8 cellular contexts compared by ENCODE assay signal in the genomic region with DNA sequence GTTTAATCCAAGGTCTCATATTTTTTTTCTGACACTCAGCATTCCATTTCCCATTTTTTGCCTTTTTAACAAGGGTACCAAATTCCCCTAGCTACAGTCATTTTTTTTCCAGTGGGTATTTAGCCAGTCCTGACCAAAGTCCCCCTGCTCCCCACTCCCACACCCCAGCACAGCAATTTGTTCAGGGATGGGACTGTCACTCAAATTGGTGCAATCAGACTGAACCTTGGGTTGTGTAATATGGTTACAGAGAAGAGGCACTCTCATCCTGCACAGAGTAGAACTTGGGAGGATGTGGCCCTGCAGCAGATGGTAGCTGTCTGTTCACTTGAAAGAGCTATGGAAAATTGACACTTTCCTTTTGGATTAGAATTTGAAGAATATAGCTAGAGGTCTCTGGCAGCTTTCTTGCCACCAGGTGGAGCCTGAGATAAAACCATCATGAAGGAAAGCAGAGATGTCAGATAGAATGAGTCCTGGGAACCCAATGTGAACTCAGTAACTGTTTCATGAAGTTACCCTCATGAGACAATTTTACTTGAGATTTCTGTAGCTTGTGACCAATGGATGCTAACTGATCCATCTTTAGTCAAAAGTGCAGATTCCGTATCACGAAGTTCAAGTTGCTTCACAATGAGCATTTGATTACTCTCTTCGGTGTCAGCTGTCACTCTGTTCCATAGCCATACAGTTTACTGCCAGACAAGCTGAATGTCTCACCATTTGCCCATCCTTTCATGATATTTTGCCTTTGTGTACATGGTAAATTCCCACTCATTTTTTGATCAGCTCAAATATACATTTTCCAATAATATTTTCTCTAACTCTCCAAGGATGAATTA.
DNase-seq lines count a peak whose midpoint lies in the region; ATAC-seq lines count a peak whose summit lies in the region.

No MANE protein-coding gene starts in this region.

- H3K4me1 ChIP-seq in adipocyte (ENCODE audit: control insufficient read depth, insufficient read depth, low read length) (no peaks in the 10 kb centered on the region), aorta (ENCODE audit: control insufficient read depth in 1 of 2, insufficient read depth in 2 of 2, low read length in 2 of 2) (no peaks in the 10 kb centered on the region)

- H3K9me3 ChIP-seq in adipocyte (ENCODE audit: control insufficient read depth, low read length) (no peaks in the 10 kb centered on the region), aorta (ENCODE audit: control insufficient read depth, low read length) (no peaks in the 10 kb centered on the region)

- 82% methylated on average over 3 of the region's 3 CpGs for WGBS in aorta, 2 donors

- H3K36me3 ChIP-seq in adipocyte (ENCODE audit: control insufficient read depth, insufficient read depth, low read length, severe bottlenecking) (no peaks in the 10 kb centered on the region), aorta (ENCODE audit: control insufficient read depth in 1 of 2, insufficient read depth in 2 of 2, low read length in 1 of 2) (no peaks in the 10 kb centered on the region)

- peak; percentile 38 for DNase-seq in AG08395 (ENCODE audit: low spot score)
- peak; percentile 38 for DNase-seq in NCI-H1105 (lab: John Stamatoyannopoulos, UW)
- peak; percentile 72 for DNase-seq in adipocyte (ENCODE audit: low read depth)
- DNase-seq in left kidney (ENCODE audit: low read depth, low spot score), result peak; percentile 75
- no peak for DNase-seq in aorta
- no peak for DNase-seq in activated naive CD4-positive, alpha-beta T cell treated with anti-CD3 and anti-CD28 coated beads, Interleukin-2, amount 50 U/mL, for 16 hours

- H3K27ac ChIP-seq in aorta (ENCODE audit: low read depth in 1 of 2, low read length in 2 of 2), result no peak overlapping the region

- H3K27me3 ChIP-seq in adipocyte (replicated peaks; ENCODE audit: control insufficient read depth, insufficient read depth, low read length) (no peaks in the 10 kb centered on the region), aorta (ENCODE audit: control insufficient read depth in 1 of 2, insufficient read depth in 2 of 2, low read length in 1 of 2) (no peaks in the 10 kb centered on the region)

- ATAC-seq in GM18868 (IDR thresholded peaks at IDR 0.05; ENCODE audit: unreplicated experiment), result peak; percentile 61
- ATAC-seq in aorta (ENCODE audit: low FRiP score), result no peak
- no peak for ATAC-seq in HG03520 (IDR thresholded peaks at IDR 0.05; ENCODE audit: unreplicated experiment)

- no peak overlapping the region for H3K9ac ChIP-seq in adipocyte (ENCODE audit: low read length)

- H3K4me3 ChIP-seq in adipocyte (ENCODE audit: low read length) (no peak overlapping the region), aorta (ENCODE audit: low read length in 2 of 2) (no peak overlapping the region)

- intact Hi-C loops in aorta (cut with DNase I), result no loop called here

Comparison
In these comparisons a context has a peak if more than half of its experiments do, and no peak if none do; other contexts are left out.
1. DNase-seq: peak in AG08395 (single experiment), NCI-H1105 (single experiment), adipocyte (single experiment) and left kidney (single experiment); none in aorta (0 of 2) and activated naive CD4-positive, alpha-beta T cell treated with anti-CD3 and anti-CD28 coated beads, Interleukin-2, amount 50 U/mL, for 16 hours (single experiment).